Comparison of ENCODE assay signal across 8 cellular contexts in genomic region chr14:52131640-52132320, GRCh38.
A peak's percentile ranks its signal among the peaks of the same experiment; 100 is the strongest.
DNase-seq lines count a peak whose midpoint lies in the region; ATAC-seq, FAIRE-seq and TF ChIP-seq lines count a peak whose summit lies in the region.

No MANE protein-coding gene starts in this region.

- no peaks in the 10 kb centered on the region for H3K27me3 ChIP-seq in AG04450 (ENCODE audit: control insufficient read depth, insufficient read depth, low read length)
- H3K27me3 ChIP-seq in GM23248 (replicated peaks; ENCODE audit: insufficient read depth): no peaks in the 10 kb centered on the region
- no peaks in the 10 kb centered on the region for H3K27me3 ChIP-seq in neural cell (ENCODE audit: insufficient read depth, low read depth, low read length)
- H3K27me3 ChIP-seq in tibial artery: no peaks in the 10 kb centered on the region

- H3K4me1 ChIP-seq in GM23248 (ENCODE audit: insufficient read depth) (peaks cover 4% of the 10 kb centered on the region), tibial artery (peaks cover 0 to 4% (median 0%) of the 10 kb centered on the region in 4 donors)

- H3K4me3 ChIP-seq in AG04450 (ENCODE audit: low read depth, low read length) (no peak overlapping the region), GM23248 (no peak overlapping the region), fibroblast of the aortic adventitia (ENCODE audit: low read depth, low read length) (no peak overlapping the region), neural cell (ENCODE audit: low read length) (no peak overlapping the region), tibial artery (no peak overlapping the region)

- CTCF ChIA-PET in AG04450 (lab: Charles Lee): interaction anchor here (0.5 to 6.7 kb wide), 26 partner anchors 8 to 410 kb away, joined by 3 to 101 read pairs (median 5); partner anchors contain the start of gene NID2
- CTCF ChIA-PET in activated CD8-positive, alpha-beta memory T cell treated with anti-CD3 and anti-CD28 coated beads, Interleukin-2, amount 10 ng/mL, durations not matched to agents 7 days and 5 days (lab: Charles Lee): interaction anchor here (0.8 to 1.4 kb wide), 4 partner anchors 9 to 93 kb away, joined by 3 read pairs; no protein-coding TSS in a partner anchor

- peak overlapping the region; percentile 53 for H2AFZ ChIP-seq in GM23248
- no peak overlapping the region for H2AFZ ChIP-seq in neural cell (ENCODE audit: low read depth, low read length)

- H3K36me3 Mint-ChIP-seq in activated CD8-positive, alpha-beta memory T cell treated with anti-CD3 and anti-CD28 coated beads, Interleukin-2, amount 10 ng/mL, durations not matched to agents 7 days and 5 days: peaks cover 2% of the 10 kb centered on the region

- DNase-seq in AG04450 (ENCODE audit: low read depth, low spot score) (peak; percentile 93), GM23248 (peak; percentile 96), NCI-H2227 treated with DMSO at 0.1 percent for 48 hours (lab: John Stamatoyannopoulos, UW) (peak; percentile 47), fibroblast of the aortic adventitia (ENCODE audit: low read depth) (peak; percentile 99), tibial artery (peak; percentile 55 to 80), GM19239 (ENCODE audit: insufficient read length, low spot score) (no peak)
- peak; percentile 56 for DNase-seq in activated CD8-positive, alpha-beta memory T cell treated with anti-CD3 and anti-CD28 coated beads, Interleukin-2, amount 10 ng/mL, durations not matched to agents 7 days and 5 days

- H3K36me3 ChIP-seq in GM23248 (ENCODE audit: low read depth): no peaks in the 10 kb centered on the region
- H3K36me3 ChIP-seq in neural cell (ENCODE audit: insufficient read depth, low read length): no peaks in the 10 kb centered on the region
- no peaks in the 10 kb centered on the region for H3K36me3 ChIP-seq in tibial artery

- TF ChIP-seq RAD21 in neural cell (conservative IDR thresholded peaks at IDR 0.05): peak; percentile 80

- H3K27ac ChIP-seq in AG04450 (ENCODE audit: low read depth, low read length): no peak overlapping the region
- H3K27ac ChIP-seq in GM23248: no peak overlapping the region
- no peak overlapping the region for H3K27ac ChIP-seq in neural cell (ENCODE audit: low read length)
- no peak overlapping the region for H3K27ac ChIP-seq in tibial artery

- H3K79me2 ChIP-seq in GM23248 (ENCODE audit: insufficient read depth): no peaks in the 10 kb centered on the region
- no peaks in the 10 kb centered on the region for H3K79me2 ChIP-seq in neural cell (replicated peaks; ENCODE audit: insufficient read depth, low read length)

- TF ChIP-seq CTCF in AG04450 (IDR thresholded peaks at IDR 0.05; ENCODE audit: low read depth, low read length) (peak; percentile 77), fibroblast of the aortic adventitia (IDR thresholded peaks at IDR 0.05; ENCODE audit: insufficient read depth, low read length) (peak; percentile 73), neural cell (IDR thresholded peaks at IDR 0.05; ENCODE audit: poor library complexity, severe bottlenecking) (peak; percentile 75), tibial artery (IDR thresholded peaks at IDR 0.05) (peak; percentile 65 to 74)

- intact Hi-C loops in tibial artery (cut with DNase I; ENCODE audit: low total_unique reads): loop anchor here (5.0 kb wide), 1 partner anchor 134 kb away; no protein-coding TSS in a partner anchor

- H3K9ac ChIP-seq in GM23248 (peak overlapping the region; percentile 13; the same call in 1 of the 2 replicates), neural cell (ENCODE audit: low read length) (no peak overlapping the region)

- in situ Hi-C loops in GM23248 (cut with MboI): loop anchor here (5.0 kb wide), 1 partner anchor 134 kb away; no protein-coding TSS in a partner anchor

- no peaks in the 10 kb centered on the region for H3F3A ChIP-seq in GM23248 (ENCODE audit: insufficient read depth)
- no peaks in the 10 kb centered on the region for H3F3A ChIP-seq in neural cell (ENCODE audit: insufficient read depth, low read length, poor library complexity, severe bottlenecking)

- 32 to 33% methylated on average over 13 of the region's 13 CpGs for WGBS in GM23248 (ENCODE audit: low coverage in 1 of 2, low lambda C conversion rate in 2 of 2, missing lambda C conversion rate in 2 of 2), 2 experiments

- H3K27ac Mint-ChIP-seq in activated CD8-positive, alpha-beta memory T cell treated with anti-CD3 and anti-CD28 coated beads, Interleukin-2, amount 10 ng/mL, durations not matched to agents 7 days and 5 days: no peak overlapping the region

- no peak for TF ChIP-seq EP300 in neural cell (conservative IDR thresholded peaks at IDR 0.05; ENCODE audit: poor library complexity, severe bottlenecking)

- peak; percentile 60 for ATAC-seq in activated CD8-positive, alpha-beta memory T cell treated with anti-CD3 and anti-CD28 coated beads, Interleukin-2, amount 10 ng/mL, durations not matched to agents 7 days and 5 days

- H3K4me3 Mint-ChIP-seq in activated CD8-positive, alpha-beta memory T cell treated with anti-CD3 and anti-CD28 coated beads, Interleukin-2, amount 10 ng/mL, durations not matched to agents 7 days and 5 days: no peak overlapping the region

- H3K4me2 ChIP-seq in GM23248 (ENCODE audit: unreplicated experiment) (peak overlapping the region; percentile 33), neural cell (ENCODE audit: low read length) (no peak overlapping the region)

- H3K9me2 ChIP-seq in GM23248 (ENCODE audit: insufficient read depth) (no peaks in the 10 kb centered on the region), neural cell (ENCODE audit: insufficient read depth, low read length) (no peaks in the 10 kb centered on the region)

- H4K20me1 ChIP-seq in GM23248 (ENCODE audit: insufficient read depth) (no peaks in the 10 kb centered on the region), neural cell (ENCODE audit: insufficient read depth) (no peaks in the 10 kb centered on the region)

- H3K9me3 ChIP-seq in AG04450 (ENCODE audit: control insufficient read depth, insufficient read depth, low read length): no peaks in the 10 kb centered on the region
- H3K9me3 ChIP-seq in GM23248 (ENCODE audit: low read depth): no peaks in the 10 kb centered on the region
- no peaks in the 10 kb centered on the region for H3K9me3 ChIP-seq in neural cell (ENCODE audit: low read length)
- peaks cover 0 to 5% (median 4%) of the 10 kb centered on the region in 3 donors for H3K9me3 ChIP-seq in tibial artery

- FAIRE-seq in GM19239 (lab: Jason Lieb, UNC): no peak

- H3K27me3 Mint-ChIP-seq in activated CD8-positive, alpha-beta memory T cell treated with anti-CD3 and anti-CD28 coated beads, Interleukin-2, amount 10 ng/mL, durations not matched to agents 7 days and 5 days: peaks cover 8% of the 10 kb centered on the region

- H3K4me1 Mint-ChIP-seq in activated CD8-positive, alpha-beta memory T cell treated with anti-CD3 and anti-CD28 coated beads, Interleukin-2, amount 10 ng/mL, durations not matched to agents 7 days and 5 days: peaks cover 3% of the 10 kb centered on the region

- H3K9me3 Mint-ChIP-seq in activated CD8-positive, alpha-beta memory T cell treated with anti-CD3 and anti-CD28 coated beads, Interleukin-2, amount 10 ng/mL, durations not matched to agents 7 days and 5 days (ENCODE audit: low read depth): peaks cover 3% of the 10 kb centered on the region

- POLR2A ChIA-PET in AG04450 (lab: Yijun Ruan, JAX): interaction anchor here (0.6 to 1.5 kb wide), 3 partner anchors 62 to 817 kb away, joined by 3 to 8 read pairs (median 4); partner anchors contain the start of gene NID2

TF ChIP-seq in neural cell, 6 proteins besides CTCF, POLR2A, EP300 and RAD21:
- TF ChIP-seq SMC3 (conservative IDR thresholded peaks at IDR 0.05; ENCODE audit: poor library complexity) (peak; percentile 79), TAF1 (IDR thresholded peaks at IDR 0.05; ENCODE audit: low read depth) (no peak)
TF ChIP-seq in neural cell: peak in this region for 1.
